In genomic region chr11:115736146-115736545, GRCh38 we compare ENCODE assay signal across 19 cellular contexts.
DNase-seq lines count a peak whose midpoint lies in the region; ATAC-seq and TF ChIP-seq lines count a peak whose summit lies in the region.
"Had no signal": no experiment of that assay in that cellular context is flagged by ENCODE, and none has a peak within 500 bp of the region (broad histone marks: within the 10 kb centered on the region; RNA-seq: fewer than 3 reads in every experiment).

No MANE protein-coding gene starts in this region.

- no peak overlapping the region for H3K27ac ChIP-seq in mammary epithelial cell (ENCODE audit: insufficient read depth, low read depth, low read length)
- H3K27ac ChIP-seq in RWPE2 (ENCODE audit: poor library complexity, severe bottlenecking) = no peak overlapping the region
- no peak overlapping the region for H3K27ac ChIP-seq in SJCRH30
- H3K27ac ChIP-seq: BLaER1 treated with 17β-estradiol and CSF1 and Interleukin-3, amounts not matched to agents 10 nM and 100 nM; HL-60; Peyer's patch had no signal

- H3K4me3 Mint-ChIP-seq in MCF 10A (ENCODE audit: unreplicated experiment) = no peak overlapping the region

- H3K4me3 ChIP-seq in mammary epithelial cell (replicated peaks in 1 of 3; ENCODE audit: insufficient read depth in 1 of 3, low read depth in 2 of 3, low read length in 3 of 3) = no peak overlapping the region
- H3K4me3 ChIP-seq in RWPE2 (ENCODE audit: severe bottlenecking) = no peak overlapping the region
- H3K4me3 ChIP-seq in SJCRH30 = no peak overlapping the region
- H3K4me3 ChIP-seq: BLaER1 treated with 17β-estradiol and CSF1 and Interleukin-3, amounts not matched to agents 10 nM and 100 nM; Peyer's patch had no signal

- H3K4me1 ChIP-seq in mammary epithelial cell (ENCODE audit: insufficient read depth, low read length) (peaks cover 28% of the 10 kb centered on the region), RWPE2 (ENCODE audit: insufficient read depth, poor library complexity, severe bottlenecking) (no peaks in the 10 kb centered on the region), SJCRH30 (no peaks in the 10 kb centered on the region)
- H3K4me1 ChIP-seq: Caco-2, Peyer's patch had no signal

- H3K27ac Mint-ChIP-seq in MCF 10A (ENCODE audit: low read depth, unreplicated experiment) = no peak overlapping the region

- no peaks in the 10 kb centered on the region for H3K9me3 ChIP-seq in mammary epithelial cell (replicated peaks; ENCODE audit: insufficient read depth, low read length)
- H3K9me3 ChIP-seq in RWPE2 (ENCODE audit: severe bottlenecking) = no peaks in the 10 kb centered on the region
- H3K9me3 ChIP-seq in SJCRH30 (replicated peaks) = no peaks in the 10 kb centered on the region
- H3K9me3 ChIP-seq: BLaER1 treated with 17β-estradiol and CSF1 and Interleukin-3, amounts not matched to agents 10 nM and 100 nM; Caco-2; Peyer's patch had no signal

- dilution Hi-C loops in mammary epithelial cell (cut with HindIII; ENCODE audit: low sequenced_read_pairs) = no loop called here

- 29% methylated on average over 3 of the region's 3 CpGs for WGBS in mammary epithelial cell (ENCODE audit: low coverage, missing lambda C conversion rate)

- CTCF ChIA-PET in mammary epithelial cell (lab: Charles Lee; ENCODE audit: low non-redundant PET) (no interaction called here), MCF 10A (lab: Yijun Ruan, JAX) (no interaction called here)

- in situ Hi-C loops in mammary epithelial cell (cut with MboI; ENCODE audit: low sequenced_read_pairs in 2 of 2) = no loop called here

- peak; percentile 55 for DNase-seq in mammary epithelial cell
- no peak for DNase-seq in MCF 10A (ENCODE audit: unreplicated experiment)
- DNase-seq in RWPE2 (ENCODE audit: low spot score) = no peak
- DNase-seq in SJCRH30 = no peak
- no peak for DNase-seq in H4 (ENCODE audit: low spot score)
- DNase-seq in NCI-H1694 treated with DMSO at 0.1 percent for 48 hours (lab: John Stamatoyannopoulos, UW) = no peak
- DNase-seq: Caco-2, DMS79, NCI-H1417 treated with DMSO at 0.1 percent for 48 hours, NCI-H2029, NCI-H510A, NCI-H82, Peyer's patch, SHP77 had no signal

- ATAC-seq in RWPE2 (ENCODE audit: low read depth) = peak; percentile 69
- peak; percentile 83 for ATAC-seq in esophagus mucosa
- ATAC-seq in HG02798 (IDR thresholded peaks at IDR 0.05; ENCODE audit: poor library complexity, unreplicated experiment) = no peak
- ATAC-seq: HCT116 had no signal

- H4K20me1 ChIP-seq in mammary epithelial cell (ENCODE audit: insufficient read depth, low read length) = no peaks in the 10 kb centered on the region
- H4K20me1 ChIP-seq: BLaER1 treated with 17β-estradiol and CSF1 and Interleukin-3, amounts not matched to agents 10 nM and 100 nM had no signal

- H3K36me3 Mint-ChIP-seq in MCF 10A (ENCODE audit: insufficient read depth, unreplicated experiment) = no peaks in the 10 kb centered on the region

- no peaks in the 10 kb centered on the region for H3K79me2 ChIP-seq in mammary epithelial cell (ENCODE audit: insufficient read depth, low read length)

- peak overlapping the region; percentile 8 for H2AFZ ChIP-seq in mammary epithelial cell (ENCODE audit: low read depth, low read length)

- peak overlapping the region; percentile 14 for H3K4me2 ChIP-seq in mammary epithelial cell (ENCODE audit: insufficient read depth, low read depth, low read length)
- H3K4me2 ChIP-seq: BLaER1 treated with 17β-estradiol and CSF1 and Interleukin-3, amounts not matched to agents 10 nM and 100 nM had no signal

- H3K36me3 ChIP-seq in mammary epithelial cell (ENCODE audit: insufficient read depth, low read length) = no peaks in the 10 kb centered on the region
- no peaks in the 10 kb centered on the region for H3K36me3 ChIP-seq in RWPE2 (ENCODE audit: low read depth)
- H3K36me3 ChIP-seq in SJCRH30 = no peaks in the 10 kb centered on the region
- H3K36me3 ChIP-seq: BLaER1 treated with 17β-estradiol and CSF1 and Interleukin-3, amounts not matched to agents 10 nM and 100 nM; Peyer's patch had no signal

- no peaks in the 10 kb centered on the region for H3K27me3 ChIP-seq in mammary epithelial cell (ENCODE audit: insufficient read depth, low read length)
- H3K27me3 ChIP-seq in RWPE2 (ENCODE audit: insufficient read depth, poor library complexity, severe bottlenecking) = no peaks in the 10 kb centered on the region
- H3K27me3 ChIP-seq in SJCRH30 = no peaks in the 10 kb centered on the region
- H3K27me3 ChIP-seq: BLaER1 treated with 17β-estradiol and CSF1 and Interleukin-3, amounts not matched to agents 10 nM and 100 nM; Peyer's patch had no signal

- H3K9me3 Mint-ChIP-seq in MCF 10A (ENCODE audit: unreplicated experiment) = no peaks in the 10 kb centered on the region

- peak in 1 of 2 donors; percentile 34 for TF ChIP-seq CTCF in mammary epithelial cell (conservative IDR thresholded peaks at IDR 0.05 in 1 of 2, IDR thresholded peaks at IDR 0.05 in 1 of 2; ENCODE audit: extremely low read depth in 1 of 2, insufficient read depth in 1 of 2, low read depth in 1 of 2, low read length in 2 of 2)
- TF ChIP-seq CTCF in MCF 10A (IDR thresholded peaks at IDR 0.05; ENCODE audit: unreplicated experiment) = no peak
- TF ChIP-seq CTCF in RWPE2 (IDR thresholded peaks at IDR 0.05; ENCODE audit: poor library complexity, severe bottlenecking) = no peak

- intact Hi-C loops in mammary epithelial cell (cut with micrococcal nuclease) (no loop called here), MCF 10A (cut with micrococcal nuclease) (no loop called here)

- H3K27me3 Mint-ChIP-seq in MCF 10A (ENCODE audit: insufficient read depth, unreplicated experiment) = no peaks in the 10 kb centered on the region

- POLR2A ChIA-PET in MCF 10A (lab: Yijun Ruan, JAX) = no interaction called here

- BruUV-seq in mammary epithelial cell (replicated peaks; lab: Mats Ljungman, UMichigan) (no TSS peak), MCF 10A (replicated peaks; lab: Mats Ljungman, UMichigan) (no TSS peak)

- H3K4me1 Mint-ChIP-seq in MCF 10A (ENCODE audit: insufficient read depth, unreplicated experiment) = no peaks in the 10 kb centered on the region

- no peak overlapping the region for H3K9ac ChIP-seq in mammary epithelial cell (ENCODE audit: insufficient read depth, low read length)
- H3K9ac ChIP-seq: BLaER1 treated with 17β-estradiol and CSF1 and Interleukin-3, amounts not matched to agents 10 nM and 100 nM had no signal
